In genomic region chr4:143455211-143455610, GRCh38 we compare ENCODE assay signal across 22 cellular contexts.
"Had no signal": no experiment of that assay in that cellular context is flagged by ENCODE, and none has a peak within 500 bp of the region (broad histone marks: within the 10 kb centered on the region; RNA-seq: fewer than 3 reads in every experiment).

No MANE protein-coding gene starts in this region.

- DNase-seq: activated CD4-positive, alpha-beta memory T cell treated with anti-CD3 and anti-CD28 coated beads for 36 hours; activated CD4-positive, alpha-beta T cell treated with anti-CD3 and anti-CD28 coated beads for 48 hours; activated effector memory CD4-positive, alpha-beta T cell treated with anti-CD3 and anti-CD28 coated beads, Interleukin-2, amount 50 U/mL, for 16 hours; activated naive CD4-positive, alpha-beta T cell treated with anti-CD3 and anti-CD28 coated beads, Interleukin-2, amount 10 ng/mL, durations not matched to agents 7 days and 5 days; activated T-cell treated with anti-CD3 and anti-CD28 coated beads, Interleukin-2, amount 50 U/mL, for 72 hours; cortex of kidney; foreskin keratinocyte; glutamatergic neuron; hypothalamus; naive thymus-derived CD8-positive, alpha-beta T cell; posterior cingulate gyrus; right lobe of liver; stimulated activated CD4-positive, alpha-beta T cell treated with anti-CD3 and anti-CD28 coated beads, Interleukin-2, amount 100 ng/mL, for 48 hours; stimulated activated CD8-positive, alpha-beta memory T cell treated with anti-CD3 and anti-CD28 coated beads, Interleukin-4, amount 100 ng/mL, for 48 hours; stimulated activated naive CD4-positive, alpha-beta T cell; T-helper 9 cell had no signal

- H3K27ac Mint-ChIP-seq: activated CD4-positive, alpha-beta memory T cell treated with anti-CD3 and anti-CD28 coated beads for 36 hours; activated naive CD4-positive, alpha-beta T cell treated with anti-CD3 and anti-CD28 coated beads, Interleukin-2, amount 10 ng/mL, durations not matched to agents 7 days and 5 days; activated T-cell treated with anti-CD3 and anti-CD28 coated beads, Interleukin-2, amount 50 U/mL, for 72 hours; naive thymus-derived CD8-positive, alpha-beta T cell; neural progenitor cell; type B pancreatic cell had no signal

- H3K4me3 Mint-ChIP-seq: activated CD4-positive, alpha-beta memory T cell treated with anti-CD3 and anti-CD28 coated beads for 36 hours; activated naive CD4-positive, alpha-beta T cell treated with anti-CD3 and anti-CD28 coated beads, Interleukin-2, amount 10 ng/mL, durations not matched to agents 7 days and 5 days; activated T-cell treated with anti-CD3 and anti-CD28 coated beads, Interleukin-2, amount 50 U/mL, for 72 hours; naive thymus-derived CD8-positive, alpha-beta T cell; neural progenitor cell; type B pancreatic cell had no signal

- H3K4me3 ChIP-seq: lung, neural progenitor cell, right lobe of liver, smooth muscle cell, thoracic aorta, vagina had no signal

- H3K9me3 Mint-ChIP-seq: activated CD4-positive, alpha-beta memory T cell treated with anti-CD3 and anti-CD28 coated beads for 36 hours; activated naive CD4-positive, alpha-beta T cell treated with anti-CD3 and anti-CD28 coated beads, Interleukin-2, amount 10 ng/mL, durations not matched to agents 7 days and 5 days; activated T-cell treated with anti-CD3 and anti-CD28 coated beads, Interleukin-2, amount 50 U/mL, for 72 hours; naive thymus-derived CD8-positive, alpha-beta T cell; neural progenitor cell; type B pancreatic cell had no signal

- H3K27ac ChIP-seq: foreskin keratinocyte, neural progenitor cell, right lobe of liver, thoracic aorta, vagina had no signal

- H3K27me3 ChIP-seq: foreskin keratinocyte, neural progenitor cell, right lobe of liver, vagina had no signal

- H3K4me1 Mint-ChIP-seq: activated naive CD4-positive, alpha-beta T cell treated with anti-CD3 and anti-CD28 coated beads, Interleukin-2, amount 10 ng/mL, durations not matched to agents 7 days and 5 days; naive thymus-derived CD8-positive, alpha-beta T cell; neural progenitor cell had no signal

- H3K4me1 ChIP-seq: foreskin keratinocyte, neural progenitor cell, right lobe of liver, vagina had no signal

- ATAC-seq: activated T-cell treated with anti-CD3 and anti-CD28 coated beads, Interleukin-2, amount 50 U/mL, for 72 hours; foreskin keratinocyte; naive thymus-derived CD8-positive, alpha-beta T cell; right lobe of liver had no signal

- H2AFZ ChIP-seq: neural progenitor cell had no signal

- H3K36me3 Mint-ChIP-seq: activated CD4-positive, alpha-beta memory T cell treated with anti-CD3 and anti-CD28 coated beads for 36 hours; activated naive CD4-positive, alpha-beta T cell treated with anti-CD3 and anti-CD28 coated beads, Interleukin-2, amount 10 ng/mL, durations not matched to agents 7 days and 5 days; naive thymus-derived CD8-positive, alpha-beta T cell had no signal

- H3K4me2 ChIP-seq: neural progenitor cell, smooth muscle cell had no signal

- H3K27me3 Mint-ChIP-seq: type B pancreatic cell had no signal

- H3K9me3 ChIP-seq: right lobe of liver, thoracic aorta, vagina had no signal
